In the genomic region with DNA sequence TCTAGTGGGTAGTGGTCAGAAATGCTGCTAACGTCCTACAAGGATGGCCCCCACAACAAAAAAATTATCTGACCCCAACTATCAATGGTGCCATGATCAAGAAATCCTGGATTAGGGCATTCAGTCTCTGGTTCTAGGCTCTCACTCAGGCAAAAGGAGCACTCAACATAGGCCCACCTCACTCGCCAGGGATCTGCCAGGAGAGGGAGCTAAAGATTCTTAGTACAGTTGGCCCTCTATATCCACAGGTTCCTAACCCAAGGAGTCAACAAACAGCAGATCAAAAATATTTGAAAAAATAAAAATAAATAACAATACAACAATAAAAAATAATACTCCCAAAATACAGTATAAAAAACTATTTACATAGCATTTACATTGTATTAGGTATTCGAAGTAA, we compare ENCODE assay signal across 8 cellular contexts. TPM values are rescaled to one million over a fixed set of nuclear protein-coding genes. Genes with fewer than 3 reads are reported as not detected.
DNase-seq lines count a peak whose midpoint lies in the region; ATAC-seq and TF ChIP-seq lines count a peak whose summit lies in the region.

No MANE protein-coding gene starts in this region.

- peaks cover 6% of the 10 kb centered on the region for H3K36me3 ChIP-seq in adipocyte (ENCODE audit: control insufficient read depth, insufficient read depth, low read length, severe bottlenecking)
- no peaks in the 10 kb centered on the region for H3K36me3 ChIP-seq in lower lobe of right lung

- ATAC-seq in lower lobe of right lung (no peak), HG03039 (IDR thresholded peaks at IDR 0.05; ENCODE audit: unreplicated experiment) (no peak), HG02678 (IDR thresholded peaks at IDR 0.05; ENCODE audit: unreplicated experiment) (no peak)

- no peaks in the 10 kb centered on the region for H3K9me3 Mint-ChIP-seq in activated naive CD4-positive, alpha-beta T cell treated with anti-CD3 and anti-CD28 coated beads for 36 hours

- H3K27ac ChIP-seq in lower lobe of right lung, result no peak overlapping the region

- intact Hi-C loops in activated naive CD4-positive, alpha-beta T cell treated with anti-CD3 and anti-CD28 coated beads for 36 hours (cut with micrococcal nuclease), result loop anchor here (2.0 to 10.0 kb wide), 4 partner anchors 142 to 254 kb away; partner anchors contain the start of gene BOLA3
- intact Hi-C loops in lower lobe of right lung (cut with DNase I), result no loop called here

- CTCF ChIA-PET in activated naive CD4-positive, alpha-beta T cell treated with anti-CD3 and anti-CD28 coated beads for 36 hours (lab: Charles Lee), result interaction anchor here (0.7 to 5.6 kb wide), 6 partner anchors 19 to 84 kb away, joined by 3 to 163 read pairs (median 11); no protein-coding TSS in a partner anchor

- TF ChIP-seq CTCF in NB4 (IDR thresholded peaks at IDR 0.05; ENCODE audit: low read depth, low read length), result peak; percentile 78
- TF ChIP-seq CTCF in lower lobe of right lung (IDR thresholded peaks at IDR 0.05), result peak; percentile 17

- H3K9me3 ChIP-seq in adipocyte (ENCODE audit: control insufficient read depth, low read length) (no peaks in the 10 kb centered on the region), lower lobe of right lung (no peaks in the 10 kb centered on the region)

- H3K27me3 ChIP-seq in adipocyte (replicated peaks; ENCODE audit: control insufficient read depth, insufficient read depth, low read length), result no peaks in the 10 kb centered on the region
- no peaks in the 10 kb centered on the region for H3K27me3 ChIP-seq in lower lobe of right lung (ENCODE audit: low read depth)

- no peak for TF ChIP-seq POLR2A in NB4 (IDR thresholded peaks at IDR 0.05; ENCODE audit: extremely low read depth, insufficient read length)

- H3K27ac Mint-ChIP-seq in activated naive CD4-positive, alpha-beta T cell treated with anti-CD3 and anti-CD28 coated beads for 36 hours, result no peak overlapping the region

- no peak overlapping the region for H3K4me3 Mint-ChIP-seq in activated naive CD4-positive, alpha-beta T cell treated with anti-CD3 and anti-CD28 coated beads for 36 hours

- no peaks in the 10 kb centered on the region for H3K27me3 Mint-ChIP-seq in activated naive CD4-positive, alpha-beta T cell treated with anti-CD3 and anti-CD28 coated beads for 36 hours (ENCODE audit: low read depth)

- no peaks in the 10 kb centered on the region for H3K4me1 ChIP-seq in adipocyte (ENCODE audit: control insufficient read depth, insufficient read depth, low read length)
- no peaks in the 10 kb centered on the region for H3K4me1 ChIP-seq in lower lobe of right lung

- H3K36me3 Mint-ChIP-seq in activated naive CD4-positive, alpha-beta T cell treated with anti-CD3 and anti-CD28 coated beads for 36 hours (ENCODE audit: low read depth), result no peaks in the 10 kb centered on the region

- DNase-seq in activated naive CD4-positive, alpha-beta T cell treated with anti-CD3 and anti-CD28 coated beads for 36 hours, result peak; percentile 46
- DNase-seq in activated naive CD4-positive, alpha-beta T cell (lab: John Stamatoyannopoulos, UW), result no peak
- DNase-seq in NB4 (ENCODE audit: low read depth) (peak; percentile 54), adipocyte (ENCODE audit: low read depth) (peak; percentile 34), lower lobe of right lung (no peak), GF-D8 (lab: John Stamatoyannopoulos, UW) (no peak)

- H3K9ac ChIP-seq in adipocyte (ENCODE audit: low read length), result no peak overlapping the region

- no peak overlapping the region for H3K4me3 ChIP-seq in NB4 (ENCODE audit: low read depth, low read length)
- no peak overlapping the region for H3K4me3 ChIP-seq in adipocyte (ENCODE audit: low read length)
- H3K4me3 ChIP-seq in lower lobe of right lung, result no peak overlapping the region

- no peaks in the 10 kb centered on the region for H3K4me1 Mint-ChIP-seq in activated naive CD4-positive, alpha-beta T cell treated with anti-CD3 and anti-CD28 coated beads for 36 hours (ENCODE audit: low read depth)

RNA-seq across cellular contexts. Expression of gene SLC4A5, which starts 10.0 kb away (rescaled TPM):
- 1 to 10 TPM; 1.1 to 2.3 TPM for total RNA-seq in activated naive CD4-positive, alpha-beta T cell treated with anti-CD3 and anti-CD28 coated beads for 36 hours
- total RNA-seq in lower lobe of right lung, result 4.2 TPM

RNA-seq across cellular contexts. Expression of gene DCTN1, which starts 46.9 kb away (rescaled TPM):
- total RNA-seq in activated naive CD4-positive, alpha-beta T cell treated with anti-CD3 and anti-CD28 coated beads for 36 hours, result 10 to 100 TPM; 54.0 to 61.7 TPM
- total RNA-seq in lower lobe of right lung, result 142 TPM

Comparison
In these comparisons a context has a peak if more than half of its experiments do, and no peak if none do; other contexts are left out.
1. DNase-seq: peak in activated naive CD4-positive, alpha-beta T cell treated with anti-CD3 and anti-CD28 coated beads for 36 hours (single experiment), NB4 (single experiment) and adipocyte (single experiment); none in activated naive CD4-positive, alpha-beta T cell (0 of 4), lower lobe of right lung (single experiment) and GF-D8 (single experiment).